ENCODE assay signal across 8 cellular contexts in the genomic region with DNA sequence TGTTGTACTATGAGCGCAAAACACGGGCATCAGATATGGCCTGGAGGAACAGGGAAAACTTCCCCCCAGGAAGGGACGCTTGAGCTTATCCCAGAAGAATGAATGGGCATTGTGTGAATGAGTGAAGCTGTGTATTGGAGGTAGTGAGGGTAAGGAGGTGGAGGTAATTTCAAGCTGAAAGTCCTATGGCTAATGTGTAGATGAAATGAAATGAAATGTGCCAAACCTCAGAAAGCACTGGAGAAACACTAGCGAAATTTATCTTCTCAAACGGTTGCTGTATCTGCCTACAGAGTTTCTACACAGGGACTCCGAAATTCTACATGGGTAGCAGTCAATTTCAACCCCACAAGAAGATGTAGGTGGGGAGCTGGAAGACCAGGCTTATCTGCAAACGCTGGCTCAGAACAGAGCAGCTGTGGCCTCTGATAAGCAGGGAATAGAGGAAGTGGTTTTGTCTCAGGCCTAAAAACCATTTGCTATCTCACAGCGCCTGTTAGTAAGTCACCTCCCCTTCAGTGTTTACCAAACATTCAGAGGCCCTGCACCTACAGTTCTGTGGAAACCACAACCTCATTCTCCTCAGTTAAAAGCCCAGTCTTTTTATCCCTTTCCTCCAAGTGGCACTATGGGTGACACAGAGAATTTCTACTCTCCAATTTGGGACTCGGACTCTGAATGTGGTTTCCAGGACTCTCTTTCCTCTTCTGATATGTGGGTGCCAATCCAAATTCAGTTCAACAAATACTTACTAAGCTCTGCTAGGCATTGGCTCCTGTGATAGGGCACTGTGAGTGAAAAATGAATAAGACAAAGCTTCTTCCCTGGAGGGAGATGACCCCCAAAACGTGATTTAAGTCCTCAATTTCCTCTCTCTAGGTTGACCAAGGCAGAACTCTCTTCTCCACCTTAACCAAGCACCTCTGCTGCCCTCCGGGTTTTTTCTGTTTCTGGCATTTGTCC. TPM values are rescaled to one million over a fixed set of nuclear protein-coding genes. Genes with fewer than 3 reads are reported as not detected.
DNase-seq lines count a peak whose midpoint lies in the region; ATAC-seq and TF ChIP-seq lines count a peak whose summit lies in the region.

No MANE protein-coding gene starts in this region.

- POLR2A ChIA-PET in OCI-LY7 (lab: Charles Lee) (interaction anchor here (0.6 to 3.1 kb wide), 19 partner anchors 9 to 180 kb away, joined by 3 to 24 read pairs (median 4); a partner anchor contains a TSS), WTC11 (lab: Charles Lee) (no interaction called here)

- no peak for TF ChIP-seq CTCF in OCI-LY7 (conservative IDR thresholded peaks at IDR 0.05; ENCODE audit: low read length)
- no peak for TF ChIP-seq CTCF in body of pancreas (IDR thresholded peaks at IDR 0.05)
- no peak for TF ChIP-seq CTCF in tibial artery (IDR thresholded peaks at IDR 0.05)
- no peak for TF ChIP-seq CTCF in WTC11 (IDR thresholded peaks at IDR 0.05)

- BruUV-seq in OCI-LY7 (replicated peaks; lab: Mats Ljungman, UMichigan) = no TSS peak

- no peaks in the 10 kb centered on the region for H3K9me2 ChIP-seq in OCI-LY7 (ENCODE audit: insufficient read depth, low read length)

- CTCF ChIA-PET in OCI-LY7 (lab: Charles Lee; ENCODE audit: unreplicated experiment) (interaction anchor here (0.6 to 2.5 kb wide), 6 partner anchors 9 to 52 kb away, joined by 3 to 9 read pairs (median 4); a partner anchor contains a TSS), WTC11 (lab: Charles Lee) (interaction anchor here (0.9 kb wide), 1 partner anchor 10 kb away, joined by 3 read pairs; no protein-coding TSS in a partner anchor)

- H3K27me3 ChIP-seq in body of pancreas (no peaks in the 10 kb centered on the region), tibial artery (no peaks in the 10 kb centered on the region)

- H3K9me3 ChIP-seq in OCI-LY7 (ENCODE audit: low read length) (peaks cover 28% of the 10 kb centered on the region), body of pancreas (no peaks in the 10 kb centered on the region), tibial artery (peaks cover 0 to 2% (median 0%) of the 10 kb centered on the region in 3 donors)

- H4K20me1 ChIP-seq in OCI-LY7 (ENCODE audit: insufficient read depth, low read length) = no peaks in the 10 kb centered on the region

- ATAC-seq in HG02973 (IDR thresholded peaks at IDR 0.05; ENCODE audit: unreplicated experiment) (peak; percentile 93), body of pancreas (peak; percentile 56), WTC11 (no peak)

- peak overlapping the region; percentile 86; the same call in 1 of the 2 replicates for H2AFZ ChIP-seq in OCI-LY7 (ENCODE audit: low read length)

- peak overlapping the region; percentile 35 for H3K4me3 ChIP-seq in OCI-LY7 (ENCODE audit: low read depth, low read length, poor library complexity, severe bottlenecking)
- H3K4me3 ChIP-seq in body of pancreas = no peak overlapping the region
- H3K4me3 ChIP-seq in tibial artery = no peak overlapping the region

- no peaks in the 10 kb centered on the region for H3K4me1 Mint-ChIP-seq in WTC11

- H3K36me3 ChIP-seq in OCI-LY7 (ENCODE audit: insufficient read depth, low read length) = peaks cover 20% of the 10 kb centered on the region
- no peaks in the 10 kb centered on the region for H3K36me3 ChIP-seq in body of pancreas (replicated peaks in 1 of 2; ENCODE audit: insufficient read depth in 1 of 2, low read depth in 2 of 2)
- H3K36me3 ChIP-seq in tibial artery = no peaks in the 10 kb centered on the region

- H3K4me1 ChIP-seq in OCI-LY7 (ENCODE audit: insufficient read depth, low read length, poor library complexity, severe bottlenecking) = peaks cover 58% of the 10 kb centered on the region
- H3K4me1 ChIP-seq in body of pancreas = peaks cover 89% of the 10 kb centered on the region
- no peaks in the 10 kb centered on the region for H3K4me1 ChIP-seq in tibial artery

- H3K36me3 Mint-ChIP-seq in WTC11 = peaks cover 2% of the 10 kb centered on the region

- WGBS in body of pancreas, 2 donors = 7 to 14% methylated on average over 11 of the region's 11 CpGs

- H3K27ac ChIP-seq in OCI-LY7 (ENCODE audit: low read depth, low read length, poor library complexity, severe bottlenecking) (peak overlapping the region; percentile 85), body of pancreas (peak overlapping the region; percentile 57 to 86 (median 79)), tibial artery (no peak overlapping the region)

- no peak overlapping the region; the same call in 1 of the 2 replicates for H3K27ac Mint-ChIP-seq in WTC11

- H3K79me2 ChIP-seq in OCI-LY7 (ENCODE audit: insufficient read depth, low read depth, low read length) = no peaks in the 10 kb centered on the region

- intact Hi-C loops in OCI-LY7 (cut with micrococcal nuclease; ENCODE audit: unreplicated experiment) (loop anchor here (1.0 kb wide), 1 partner anchor 18 kb away; no protein-coding TSS in a partner anchor), body of pancreas (cut with DNase I) (no loop called here), tibial artery (cut with DNase I; ENCODE audit: low total_unique reads) (no loop called here)

- TF ChIP-seq POLR2A in body of pancreas (IDR thresholded peaks at IDR 0.05) = peak in 1 of 3 donors; percentile 23

- H3K9me3 Mint-ChIP-seq in WTC11 = peaks cover 12% of the 10 kb centered on the region

- H3K4me2 ChIP-seq in OCI-LY7 (ENCODE audit: low read length) = peak overlapping the region; percentile 77

- no peak overlapping the region for H3K4me3 Mint-ChIP-seq in WTC11

- DNase-seq in activated CD8-positive, alpha-beta memory T cell treated with anti-CD3 and anti-CD28 coated beads, Interleukin-2, amount 50 U/mL, for 4 hours = peak; percentile 34
- DNase-seq in activated CD8-positive, alpha-beta memory T cell treated with anti-CD3 and anti-CD28 coated beads, Interleukin-2, amount 50 U/mL, for 48 hours = no peak
- peak; percentile 85 for DNase-seq in OCI-LY7 (ENCODE audit: low spot score)
- DNase-seq in body of pancreas = peak; percentile 36 to 70 (median 55)
- peak in 2 of 3 donors; percentile 22 to 30 for DNase-seq in stimulated activated CD4-positive, alpha-beta T cell treated with anti-CD3 and anti-CD28 coated beads, Interleukin-12 subunit alpha, Interleukin-12 subunit beta, amount 100 ng/mL, for 48 hours (ENCODE audit: low read depth in 2 of 3, low spot score in 1 of 3)
- DNase-seq in tibial artery = no peak
- no peak for DNase-seq in WTC11 (ENCODE audit: low spot score)

- H3K27me3 Mint-ChIP-seq in WTC11 (ENCODE audit: low read depth) = no peaks in the 10 kb centered on the region

TF ChIP-seq in WTC11, 78 proteins besides CTCF, POLR2A, EP300 and RAD21 (continues in another document):
- no peak for TF ChIP-seq GRHL2 (CRISPR knock-in tag; IDR thresholded peaks at IDR 0.05; ENCODE audit: insufficient replicate concordance, severe bottlenecking)
- TF ChIP-seq, protein P1, sequence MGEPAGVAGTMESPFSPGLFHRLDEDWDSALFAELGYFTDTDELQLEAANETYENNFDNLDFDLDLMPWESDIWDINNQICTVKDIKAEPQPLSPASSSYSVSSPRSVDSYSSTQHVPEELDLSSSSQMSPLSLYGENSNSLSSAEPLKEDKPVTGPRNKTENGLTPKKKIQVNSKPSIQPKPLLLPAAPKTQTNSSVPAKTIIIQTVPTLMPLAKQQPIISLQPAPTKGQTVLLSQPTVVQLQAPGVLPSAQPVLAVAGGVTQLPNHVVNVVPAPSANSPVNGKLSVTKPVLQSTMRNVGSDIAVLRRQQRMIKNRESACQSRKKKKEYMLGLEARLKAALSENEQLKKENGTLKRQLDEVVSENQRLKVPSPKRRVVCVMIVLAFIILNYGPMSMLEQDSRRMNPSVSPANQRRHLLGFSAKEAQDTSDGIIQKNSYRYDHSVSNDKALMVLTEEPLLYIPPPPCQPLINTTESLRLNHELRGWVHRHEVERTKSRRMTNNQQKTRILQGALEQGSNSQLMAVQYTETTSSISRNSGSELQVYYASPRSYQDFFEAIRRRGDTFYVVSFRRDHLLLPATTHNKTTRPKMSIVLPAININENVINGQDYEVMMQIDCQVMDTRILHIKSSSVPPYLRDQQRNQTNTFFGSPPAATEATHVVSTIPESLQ (CRISPR knock-in tag; IDR thresholded peaks at IDR 0.05) = no peak
- no peak for TF ChIP-seq CREB1 (CRISPR knock-in tag; IDR thresholded peaks at IDR 0.05)
- TF ChIP-seq, protein P2, sequence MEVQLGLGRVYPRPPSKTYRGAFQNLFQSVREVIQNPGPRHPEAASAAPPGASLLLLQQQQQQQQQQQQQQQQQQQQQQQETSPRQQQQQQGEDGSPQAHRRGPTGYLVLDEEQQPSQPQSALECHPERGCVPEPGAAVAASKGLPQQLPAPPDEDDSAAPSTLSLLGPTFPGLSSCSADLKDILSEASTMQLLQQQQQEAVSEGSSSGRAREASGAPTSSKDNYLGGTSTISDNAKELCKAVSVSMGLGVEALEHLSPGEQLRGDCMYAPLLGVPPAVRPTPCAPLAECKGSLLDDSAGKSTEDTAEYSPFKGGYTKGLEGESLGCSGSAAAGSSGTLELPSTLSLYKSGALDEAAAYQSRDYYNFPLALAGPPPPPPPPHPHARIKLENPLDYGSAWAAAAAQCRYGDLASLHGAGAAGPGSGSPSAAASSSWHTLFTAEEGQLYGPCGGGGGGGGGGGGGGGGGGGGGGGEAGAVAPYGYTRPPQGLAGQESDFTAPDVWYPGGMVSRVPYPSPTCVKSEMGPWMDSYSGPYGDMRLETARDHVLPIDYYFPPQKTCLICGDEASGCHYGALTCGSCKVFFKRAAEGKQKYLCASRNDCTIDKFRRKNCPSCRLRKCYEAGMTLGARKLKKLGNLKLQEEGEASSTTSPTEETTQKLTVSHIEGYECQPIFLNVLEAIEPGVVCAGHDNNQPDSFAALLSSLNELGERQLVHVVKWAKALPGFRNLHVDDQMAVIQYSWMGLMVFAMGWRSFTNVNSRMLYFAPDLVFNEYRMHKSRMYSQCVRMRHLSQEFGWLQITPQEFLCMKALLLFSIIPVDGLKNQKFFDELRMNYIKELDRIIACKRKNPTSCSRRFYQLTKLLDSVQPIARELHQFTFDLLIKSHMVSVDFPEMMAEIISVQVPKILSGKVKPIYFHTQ (CRISPR knock-in tag; IDR thresholded peaks at IDR 0.05) = no peak
- TF ChIP-seq, protein P3, sequence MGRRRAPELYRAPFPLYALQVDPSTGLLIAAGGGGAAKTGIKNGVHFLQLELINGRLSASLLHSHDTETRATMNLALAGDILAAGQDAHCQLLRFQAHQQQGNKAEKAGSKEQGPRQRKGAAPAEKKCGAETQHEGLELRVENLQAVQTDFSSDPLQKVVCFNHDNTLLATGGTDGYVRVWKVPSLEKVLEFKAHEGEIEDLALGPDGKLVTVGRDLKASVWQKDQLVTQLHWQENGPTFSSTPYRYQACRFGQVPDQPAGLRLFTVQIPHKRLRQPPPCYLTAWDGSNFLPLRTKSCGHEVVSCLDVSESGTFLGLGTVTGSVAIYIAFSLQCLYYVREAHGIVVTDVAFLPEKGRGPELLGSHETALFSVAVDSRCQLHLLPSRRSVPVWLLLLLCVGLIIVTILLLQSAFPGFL (CRISPR knock-in tag; IDR thresholded peaks at IDR 0.05; ENCODE audit: borderline replicate concordance) = no peak
- TF ChIP-seq JUN (CRISPR knock-in tag; IDR thresholded peaks at IDR 0.05) = no peak

RNA-seq across cellular contexts. Expression of a gene that starts 17.1 kb away (rescaled TPM):
- 39.8 and 43.0 TPM in 2 replicates for total RNA-seq in OCI-LY7 (2014; rRNA removed; shearing (Covaris generic))
- 65.1 and 72.4 TPM in 2 replicates for total RNA-seq in OCI-LY7 (2022)
- under 1 TPM; 0.52 to 0.99 TPM for total RNA-seq in body of pancreas
- 0.18 TPM in 1 of 3 replicates, not detected in the others for total RNA-seq in WTC11 (2021)

RNA-seq across cellular contexts. Expression of a gene that starts 39.1 kb away (rescaled TPM):
- 23.3 and 23.4 TPM in 2 replicates for total RNA-seq in OCI-LY7 (2014; rRNA removed; shearing (Covaris generic))
- total RNA-seq in OCI-LY7 (2022) (22.2 and 28.8 TPM in 2 replicates), body of pancreas (1 to 10 TPM; 3.0 to 7.0 TPM), WTC11 (2021) (0.02 to 0.30 TPM (median 0.17 TPM) in 3 replicates)

Comparison
In these comparisons a context has a peak if more than half of its experiments do, and no peak if none do; other contexts are left out.
1. DNase-seq: peak in activated CD8-positive, alpha-beta memory T cell treated with anti-CD3 and anti-CD28 coated beads, Interleukin-2, amount 50 U/mL, for 4 hours (single experiment), OCI-LY7 (single experiment), body of pancreas (4 of 4) and stimulated activated CD4-positive, alpha-beta T cell treated with anti-CD3 and anti-CD28 coated beads, Interleukin-12 subunit alpha, Interleukin-12 subunit beta, amount 100 ng/mL, for 48 hours (2 of 3); none in activated CD8-positive, alpha-beta memory T cell treated with anti-CD3 and anti-CD28 coated beads, Interleukin-2, amount 50 U/mL, for 48 hours (single experiment), tibial artery (0 of 2) and WTC11 (single experiment).
2. H3K27ac ChIP-seq: peak in OCI-LY7 (single experiment) and body of pancreas (4 of 4); none in tibial artery (0 of 2).
3. RNA of a gene that starts 17.1 kb away (total RNA-seq): 39.8 to 72.4 TPM in OCI-LY7; 0.52 to 0.99 TPM in body of pancreas and 0.18 TPM in WTC11; every median in the first group is over 10 times any median in the second.